15 cellular contexts compared by ENCODE assay signal in the genomic region with DNA sequence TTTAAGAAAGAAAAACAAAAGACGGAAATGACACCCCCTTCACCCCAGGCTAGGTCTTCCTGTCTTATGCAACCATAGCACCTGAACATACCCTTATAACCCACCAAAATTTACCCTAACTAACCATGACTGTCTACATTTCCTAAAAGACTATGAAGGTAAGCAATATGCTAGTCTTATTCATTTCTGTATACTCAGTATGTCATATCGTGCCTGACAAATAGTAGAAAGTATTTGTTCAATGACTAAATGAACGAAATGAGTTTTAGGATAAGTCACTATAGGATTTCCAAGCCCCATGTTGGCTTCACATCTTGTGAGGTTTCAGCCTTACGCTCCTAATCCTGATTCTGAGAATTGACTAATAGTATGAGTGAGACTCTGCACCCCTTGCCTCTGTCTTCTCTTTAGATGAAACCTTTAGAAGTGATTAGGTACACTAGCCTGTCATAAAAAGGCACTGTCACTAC. TPM values are rescaled to one million over a fixed set of nuclear protein-coding genes. Genes with fewer than 3 reads are reported as not detected.
DNase-seq lines count a peak whose midpoint lies in the region; ATAC-seq and TF ChIP-seq lines count a peak whose summit lies in the region.
"Had no signal": no experiment of that assay in that cellular context is flagged by ENCODE, and none has a peak within 500 bp of the region (broad histone marks: within the 10 kb centered on the region; RNA-seq: fewer than 3 reads in every experiment).

No MANE protein-coding gene starts in this region.

- CTCF ChIA-PET in CD4-positive, alpha-beta T cell (lab: Charles Lee), result interaction anchor here (1.6 kb wide), 1 partner anchor 99 kb away, joined by 5 read pairs; no protein-coding TSS in a partner anchor

- TF ChIP-seq EP300 in esophagus muscularis mucosa (IDR thresholded peaks at IDR 0.05), result no peak

- no peaks in the 10 kb centered on the region for H3K27me3 Mint-ChIP-seq in CD4-positive, alpha-beta T cell
- no peaks in the 10 kb centered on the region for H3K27me3 Mint-ChIP-seq in activated naive CD8-positive, alpha-beta T cell treated with anti-CD3 and anti-CD28 coated beads, Interleukin-2, amount 50 U/mL, for 24 hours
- H3K27me3 Mint-ChIP-seq: B cell had no signal

- DNase-seq in CD4-positive, alpha-beta T cell, result no peak
- DNase-seq in GM12865 (ENCODE audit: low read depth), result peak; percentile 75
- DNase-seq in activated naive CD8-positive, alpha-beta T cell treated with anti-CD3 and anti-CD28 coated beads, Interleukin-2, amount 50 U/mL, for 24 hours, result no peak
- DNase-seq in esophagus muscularis mucosa (ENCODE audit: extremely low spot score), result no peak
- no peak for DNase-seq in NK-92 treated with Interleukin-12 subunit alpha and Interleukin-12 subunit beta, amount 100 ng/mL, for 24 hours (lab: John Stamatoyannopoulos, UW)
- no peak for DNase-seq in NCI-H446 treated with DMSO at 0.1 percent for 48 hours (lab: John Stamatoyannopoulos, UW)
- DNase-seq: body of pancreas, IMR-90, NCI-H2081, NCI-H524 treated with DMSO at 0.1 percent for 48 hours had no signal

- WGBS in esophagus muscularis mucosa, result 95% methylated on average over 4 of the region's 4 CpGs

- H3K27ac ChIP-seq in CD4-positive, alpha-beta T cell (ENCODE audit: low read depth, low read length), result no peak overlapping the region
- H3K27ac ChIP-seq in esophagus muscularis mucosa (replicated peaks in 1 of 4), result no peak overlapping the region
- H3K27ac ChIP-seq: body of pancreas had no signal

- no peak for TF ChIP-seq POLR2A in esophagus muscularis mucosa (IDR thresholded peaks at IDR 0.05; ENCODE audit: low read depth)

- H3K4me3 Mint-ChIP-seq in CD4-positive, alpha-beta T cell, result peak overlapping the region; percentile 57
- no peak overlapping the region for H3K4me3 Mint-ChIP-seq in activated naive CD8-positive, alpha-beta T cell treated with anti-CD3 and anti-CD28 coated beads, Interleukin-2, amount 50 U/mL, for 24 hours
- H3K4me3 Mint-ChIP-seq: B cell, GM23338, neural crest cell had no signal

- H3K27me3 ChIP-seq in CD4-positive, alpha-beta T cell (ENCODE audit: control insufficient read depth, insufficient read depth, low read length), result no peaks in the 10 kb centered on the region
- no peaks in the 10 kb centered on the region for H3K27me3 ChIP-seq in esophagus muscularis mucosa
- H3K27me3 ChIP-seq: body of pancreas had no signal

- ATAC-seq in CD4-positive, alpha-beta T cell (ENCODE audit: poor library complexity), result peak; percentile 53
- ATAC-seq in HG03439 (IDR thresholded peaks at IDR 0.05; ENCODE audit: unreplicated experiment), result peak; percentile 46
- ATAC-seq in activated naive CD8-positive, alpha-beta T cell treated with anti-CD3 and anti-CD28 coated beads, Interleukin-2, amount 50 U/mL, for 24 hours, result peak; percentile 76
- ATAC-seq: body of pancreas, GM23338 had no signal

- H3K9me3 ChIP-seq in CD4-positive, alpha-beta T cell (ENCODE audit: control insufficient read depth, low read length), result no peaks in the 10 kb centered on the region
- no peaks in the 10 kb centered on the region for H3K9me3 ChIP-seq in esophagus muscularis mucosa
- H3K9me3 ChIP-seq: body of pancreas had no signal

- H3K27ac Mint-ChIP-seq in CD4-positive, alpha-beta T cell, result peak overlapping the region; percentile 92
- H3K27ac Mint-ChIP-seq in activated naive CD8-positive, alpha-beta T cell treated with anti-CD3 and anti-CD28 coated beads, Interleukin-2, amount 50 U/mL, for 24 hours, result peak overlapping the region; percentile 60
- H3K27ac Mint-ChIP-seq: B cell, GM23338 had no signal

- no peak for TF ChIP-seq CTCF in CD4-positive, alpha-beta T cell (IDR thresholded peaks at IDR 0.05)
- no peak for TF ChIP-seq CTCF in GM12865 (IDR thresholded peaks at IDR 0.05; ENCODE audit: insufficient read depth, low read depth, low read length, missing control alignments)
- no peak for TF ChIP-seq CTCF in esophagus muscularis mucosa (IDR thresholded peaks at IDR 0.05)

- no peaks in the 10 kb centered on the region for H3K9me3 Mint-ChIP-seq in CD4-positive, alpha-beta T cell
- no peaks in the 10 kb centered on the region for H3K9me3 Mint-ChIP-seq in activated naive CD8-positive, alpha-beta T cell treated with anti-CD3 and anti-CD28 coated beads, Interleukin-2, amount 50 U/mL, for 24 hours
- H3K9me3 Mint-ChIP-seq: GM23338, neural crest cell had no signal

- intact Hi-C loops in CD4-positive, alpha-beta T cell (cut with DNase I, micrococcal nuclease), result no loop called here
- intact Hi-C loops in esophagus muscularis mucosa (cut with DNase I), result no loop called here

- H3K36me3 ChIP-seq in esophagus muscularis mucosa, result peaks cover 20 to 88% (median 83%) of the 10 kb centered on the region in 4 donors

- H3K4me1 ChIP-seq in esophagus muscularis mucosa, result peaks cover 4 to 16% (median 7%) of the 10 kb centered on the region in 4 donors

- POLR2A ChIA-PET in CD4-positive, alpha-beta T cell (lab: Charles Lee), result interaction anchor here (0.8 to 7.5 kb wide), 4 partner anchors 10 to 183 kb away, joined by 4 to 239 read pairs (median 16); a partner anchor contains a TSS

- H3K4me3 ChIP-seq in GM12865 (ENCODE audit: low read depth, low read length) (no peak overlapping the region), esophagus muscularis mucosa (no peak overlapping the region)
- H3K4me3 ChIP-seq: body of pancreas, GM23338, lung had no signal

- peaks cover 44% of the 10 kb centered on the region for H3K4me1 Mint-ChIP-seq in CD4-positive, alpha-beta T cell (ENCODE audit: low read depth)
- H3K4me1 Mint-ChIP-seq in activated naive CD8-positive, alpha-beta T cell treated with anti-CD3 and anti-CD28 coated beads, Interleukin-2, amount 50 U/mL, for 24 hours, result peaks cover 32% of the 10 kb centered on the region

- H3K36me3 Mint-ChIP-seq in CD4-positive, alpha-beta T cell (ENCODE audit: low read depth), result peaks cover 85% of the 10 kb centered on the region
- peaks cover 52% of the 10 kb centered on the region for H3K36me3 Mint-ChIP-seq in activated naive CD8-positive, alpha-beta T cell treated with anti-CD3 and anti-CD28 coated beads, Interleukin-2, amount 50 U/mL, for 24 hours (ENCODE audit: low read depth)

RNA-seq across cellular contexts. Expression of a gene that starts 6.5 kb away (rescaled TPM):
- 10 to 100 TPM; 46.7 to 47.6 TPM for total RNA-seq in CD4-positive, alpha-beta T cell
- 10 to 100 TPM; 17.0 to 33.6 (median 22.7) TPM for total RNA-seq in esophagus muscularis mucosa

RNA-seq across cellular contexts. Expression of a gene that starts 30.9 kb away (rescaled TPM):
- 100 to 1,000 TPM; 151 to 153 TPM for total RNA-seq in CD4-positive, alpha-beta T cell
- 100 to 1,000 TPM in 3 of 4 donors, 10 to 100 TPM in 1; 95.1 to 120 (median 102) TPM for total RNA-seq in esophagus muscularis mucosa

RNA-seq across cellular contexts. Expression of a gene that starts 31.0 kb away (rescaled TPM):
- total RNA-seq in CD4-positive, alpha-beta T cell, result 100 to 1,000 TPM; 122 to 124 TPM
- total RNA-seq in esophagus muscularis mucosa, result 10 to 100 TPM; 62.3 to 83.7 (median 64.1) TPM

RNA-seq across cellular contexts. Expression of a gene that starts 50.4 kb away (rescaled TPM):
- total RNA-seq in CD4-positive, alpha-beta T cell, result 10 to 100 TPM; 44.6 to 48.3 TPM
- total RNA-seq in esophagus muscularis mucosa, result 100 to 1,000 TPM in 2 of 4 donors, 10 to 100 TPM in 2; 84.5 to 114 (median 101) TPM
